ENCODE assay signal across 1 cellular context in the genomic region with DNA sequence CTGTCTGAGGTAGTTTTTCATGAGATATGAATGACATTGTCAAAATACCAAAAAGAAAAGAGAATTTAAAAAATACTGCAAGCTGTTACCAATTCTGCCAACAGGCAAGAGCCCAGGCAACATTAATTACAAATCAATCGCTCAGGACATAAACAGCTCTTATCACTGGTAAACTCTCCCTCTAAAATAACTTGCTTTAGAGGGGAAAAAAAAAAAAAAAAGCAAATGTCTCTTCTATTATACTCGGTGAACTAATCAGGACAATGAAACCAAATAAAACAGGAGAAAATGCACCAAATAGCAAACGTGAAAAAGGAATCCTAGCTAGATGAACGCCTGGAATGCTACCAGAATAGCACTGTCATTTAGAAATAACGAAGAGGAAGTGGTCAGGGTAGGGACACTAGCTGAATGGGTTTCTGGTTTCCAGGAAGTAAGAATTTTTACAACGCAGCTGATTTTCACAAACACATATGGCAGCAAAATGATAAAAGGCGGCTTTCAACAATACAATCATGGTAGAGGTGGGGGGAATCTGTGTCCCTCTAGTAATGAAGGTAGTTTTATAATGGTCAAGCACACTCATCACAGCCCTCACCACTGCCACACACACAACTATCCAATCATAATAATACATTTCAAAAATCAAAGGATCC.
TF ChIP-seq lines count a peak whose summit lies in the region.

No MANE protein-coding gene starts in this region.

TF ChIP-seq in GM23338, 12 proteins besides CTCF, POLR2A, EP300 and RAD21 (continued from another document):
- TF ChIP-seq, protein P1, sequence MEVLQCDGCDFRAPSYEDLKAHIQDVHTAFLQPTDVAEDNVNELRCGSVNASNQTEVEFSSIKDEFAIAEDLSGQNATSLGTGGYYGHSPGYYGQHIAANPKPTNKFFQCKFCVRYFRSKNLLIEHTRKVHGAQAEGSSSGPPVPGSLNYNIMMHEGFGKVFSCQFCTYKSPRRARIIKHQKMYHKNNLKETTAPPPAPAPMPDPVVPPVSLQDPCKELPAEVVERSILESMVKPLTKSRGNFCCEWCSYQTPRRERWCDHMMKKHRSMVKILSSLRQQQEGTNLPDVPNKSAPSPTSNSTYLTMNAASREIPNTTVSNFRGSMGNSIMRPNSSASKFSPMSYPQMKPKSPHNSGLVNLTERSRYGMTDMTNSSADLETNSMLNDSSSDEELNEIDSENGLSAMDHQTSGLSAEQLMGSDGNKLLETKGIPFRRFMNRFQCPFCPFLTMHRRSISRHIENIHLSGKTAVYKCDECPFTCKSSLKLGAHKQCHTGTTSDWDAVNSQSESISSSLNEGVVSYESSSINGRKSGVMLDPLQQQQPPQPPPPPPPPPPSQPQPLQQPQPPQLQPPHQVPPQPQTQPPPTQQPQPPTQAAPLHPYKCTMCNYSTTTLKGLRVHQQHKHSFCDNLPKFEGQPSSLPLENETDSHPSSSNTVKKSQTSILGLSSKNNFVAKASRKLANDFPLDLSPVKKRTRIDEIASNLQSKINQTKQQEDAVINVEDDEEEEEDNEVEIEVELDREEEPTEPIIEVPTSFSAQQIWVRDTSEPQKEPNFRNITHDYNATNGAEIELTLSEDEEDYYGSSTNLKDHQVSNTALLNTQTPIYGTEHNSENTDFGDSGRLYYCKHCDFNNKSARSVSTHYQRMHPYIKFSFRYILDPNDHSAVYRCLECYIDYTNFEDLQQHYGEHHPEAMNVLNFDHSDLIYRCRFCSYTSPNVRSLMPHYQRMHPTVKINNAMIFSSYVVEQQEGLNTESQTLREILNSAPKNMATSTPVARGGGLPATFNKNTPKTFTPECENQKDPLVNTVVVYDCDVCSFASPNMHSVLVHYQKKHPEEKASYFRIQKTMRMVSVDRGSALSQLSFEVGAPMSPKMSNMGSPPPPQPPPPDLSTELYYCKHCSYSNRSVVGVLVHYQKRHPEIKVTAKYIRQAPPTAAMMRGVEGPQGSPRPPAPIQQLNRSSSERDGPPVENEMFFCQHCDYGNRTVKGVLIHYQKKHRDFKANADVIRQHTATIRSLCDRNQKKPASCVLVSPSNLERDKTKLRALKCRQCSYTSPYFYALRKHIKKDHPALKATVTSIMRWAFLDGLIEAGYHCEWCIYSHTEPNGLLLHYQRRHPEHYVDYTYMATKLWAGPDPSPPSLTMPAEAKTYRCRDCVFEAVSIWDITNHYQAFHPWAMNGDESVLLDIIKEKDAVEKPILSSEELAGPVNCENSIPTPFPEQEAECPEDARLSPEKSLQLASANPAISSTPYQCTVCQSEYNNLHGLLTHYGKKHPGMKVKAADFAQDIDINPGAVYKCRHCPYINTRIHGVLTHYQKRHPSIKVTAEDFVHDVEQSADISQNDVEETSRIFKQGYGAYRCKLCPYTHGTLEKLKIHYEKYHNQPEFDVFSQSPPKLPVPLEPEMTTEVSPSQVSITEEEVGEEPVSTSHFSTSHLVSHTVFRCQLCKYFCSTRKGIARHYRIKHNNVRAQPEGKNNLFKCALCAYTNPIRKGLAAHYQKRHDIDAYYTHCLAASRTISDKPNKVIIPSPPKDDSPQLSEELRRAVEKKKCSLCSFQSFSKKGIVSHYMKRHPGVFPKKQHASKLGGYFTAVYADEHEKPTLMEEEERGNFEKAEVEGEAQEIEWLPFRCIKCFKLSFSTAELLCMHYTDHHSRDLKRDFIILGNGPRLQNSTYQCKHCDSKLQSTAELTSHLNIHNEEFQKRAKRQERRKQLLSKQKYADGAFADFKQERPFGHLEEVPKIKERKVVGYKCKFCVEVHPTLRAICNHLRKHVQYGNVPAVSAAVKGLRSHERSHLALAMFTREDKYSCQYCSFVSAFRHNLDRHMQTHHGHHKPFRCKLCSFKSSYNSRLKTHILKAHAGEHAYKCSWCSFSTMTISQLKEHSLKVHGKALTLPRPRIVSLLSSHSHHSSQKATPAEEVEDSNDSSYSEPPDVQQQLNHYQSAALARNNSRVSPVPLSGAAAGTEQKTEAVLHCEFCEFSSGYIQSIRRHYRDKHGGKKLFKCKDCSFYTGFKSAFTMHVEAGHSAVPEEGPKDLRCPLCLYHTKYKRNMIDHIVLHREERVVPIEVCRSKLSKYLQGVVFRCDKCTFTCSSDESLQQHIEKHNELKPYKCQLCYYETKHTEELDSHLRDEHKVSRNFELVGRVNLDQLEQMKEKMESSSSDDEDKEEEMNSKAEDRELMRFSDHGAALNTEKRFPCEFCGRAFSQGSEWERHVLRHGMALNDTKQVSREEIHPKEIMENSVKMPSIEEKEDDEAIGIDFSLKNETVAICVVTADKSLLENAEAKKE (CRISPR knock-in tag; IDR thresholded peaks at IDR 0.05) = no peak
- TF ChIP-seq NANOG (IDR thresholded peaks at IDR 0.05; ENCODE audit: borderline replicate concordance) (no peak), JUNB (IDR thresholded peaks at IDR 0.05; ENCODE audit: unreplicated experiment) (no peak)
